1 cellular context compared by ENCODE assay signal in the genomic region with DNA sequence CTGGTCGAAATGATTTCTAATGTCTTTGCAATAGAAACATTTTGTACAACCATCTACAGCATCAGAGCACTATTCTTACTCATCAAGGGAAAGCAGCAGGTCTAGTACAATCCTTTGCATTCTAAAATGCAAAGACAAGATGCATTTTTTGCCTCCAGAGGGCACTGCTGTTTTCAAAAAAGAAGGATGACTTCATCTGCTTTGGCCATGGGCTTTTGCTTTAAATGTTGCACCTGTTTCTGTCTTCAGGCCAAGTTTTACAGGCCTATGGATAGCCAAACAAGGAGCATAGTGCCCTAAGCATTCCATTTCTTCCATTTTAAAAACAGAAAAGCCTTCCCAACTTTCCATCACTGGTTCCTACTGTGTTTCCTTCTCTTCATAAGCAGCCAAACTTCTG.
TF ChIP-seq lines count a peak whose summit lies in the region.

No MANE protein-coding gene starts in this region.

TF ChIP-seq in GM12878, 131 proteins besides CTCF, POLR2A, EP300 and RAD21 (continued from another document and continues in another):
- no peak for TF ChIP-seq SPI1 (IDR thresholded peaks at IDR 0.05; ENCODE audit: borderline replicate concordance, insufficient read depth, low read depth, low read length)
- TF ChIP-seq NRF1 (conservative IDR thresholded peaks at IDR 0.05; ENCODE audit: low read depth, low read length), result no peak
- TF ChIP-seq KDM1A (IDR thresholded peaks at IDR 0.05; ENCODE audit: borderline replicate concordance), result no peak
- TF ChIP-seq FOXM1 (IDR thresholded peaks at IDR 0.05; ENCODE audit: low read depth, low read length), result 0 out of 2 replicates have a peak, but pooled peaks have one; percentile 41
- TF ChIP-seq ESRRA (IDR thresholded peaks at IDR 0.05; ENCODE audit: low read length), result no peak
- no peak for TF ChIP-seq DPF2 (IDR thresholded peaks at IDR 0.05)
- TF ChIP-seq CBX5 (IDR thresholded peaks at IDR 0.05; ENCODE audit: low read depth), result no peak
- TF ChIP-seq CEBPZ (IDR thresholded peaks at IDR 0.05; ENCODE audit: low read depth, low read length), result no peak
- TF ChIP-seq TCF12 (IDR thresholded peaks at IDR 0.05; ENCODE audit: low read depth, low read length), result 0 out of 2 replicates have a peak, but pooled peaks have one; percentile 34
- no peak for TF ChIP-seq SIX5 (IDR thresholded peaks at IDR 0.05; ENCODE audit: low read depth, low read length, severe bottlenecking)
- no peak for TF ChIP-seq SREBF1 (IDR thresholded peaks at IDR 0.05; ENCODE audit: low read length)
- peak; percentile 60; the same call in 1 of the 2 replicates for TF ChIP-seq ZNF687 (IDR thresholded peaks at IDR 0.05)
- TF ChIP-seq IRF4 (IDR thresholded peaks at IDR 0.05; ENCODE audit: low read depth, low read length), result 0 out of 2 replicates have a peak, but pooled peaks have one; percentile 42
- no peak for TF ChIP-seq ZNF24 (IDR thresholded peaks at IDR 0.05)
- no peak for TF ChIP-seq ELK1 (IDR thresholded peaks at IDR 0.05; ENCODE audit: low read depth, low read length)
- no peak for TF ChIP-seq MEF2B (IDR thresholded peaks at IDR 0.05; ENCODE audit: partially characterized antibody, poor library complexity, severe bottlenecking)
- TF ChIP-seq HDAC6 (IDR thresholded peaks at IDR 0.05; ENCODE audit: unreplicated experiment), result no peak
- TF ChIP-seq EED (IDR thresholded peaks at IDR 0.05; ENCODE audit: low read depth), result no peak; the same call in 1 of the 2 replicates
- no peak for TF ChIP-seq TAF1 (IDR thresholded peaks at IDR 0.05; ENCODE audit: borderline replicate concordance, low read depth, low read length)
- no peak for TF ChIP-seq RFX5 (IDR thresholded peaks at IDR 0.05; ENCODE audit: low read depth, low read length)
- TF ChIP-seq BHLHE40 (IDR thresholded peaks at IDR 0.05; ENCODE audit: borderline replicate concordance in 1 of 2, low read depth in 2 of 2, low read length in 1 of 2), result no peak
- no peak for TF ChIP-seq MLLT1 (IDR thresholded peaks at IDR 0.05)
- no peak for TF ChIP-seq CHD4 (IDR thresholded peaks at IDR 0.05)
- TF ChIP-seq RUNX3 (IDR thresholded peaks at IDR 0.05; ENCODE audit: low read length), result no peak
- TF ChIP-seq HSF1 (IDR thresholded peaks at IDR 0.05; ENCODE audit: low read depth, low read length), result no peak
- peak; percentile 48; the same call in 1 of the 2 replicates for TF ChIP-seq SIN3A (IDR thresholded peaks at IDR 0.05; ENCODE audit: low read depth, low read length)
- TF ChIP-seq LARP7 (IDR thresholded peaks at IDR 0.05), result no peak
- no peak for TF ChIP-seq RCOR1 (conservative IDR thresholded peaks at IDR 0.05; ENCODE audit: low read depth, low read length)
- TF ChIP-seq NFYA (IDR thresholded peaks at IDR 0.05; ENCODE audit: borderline replicate concordance, low read depth, low read length), result no peak
- TF ChIP-seq CEBPB (IDR thresholded peaks at IDR 0.05; ENCODE audit: borderline replicate concordance in 1 of 2, low read depth in 2 of 2, low read length in 2 of 2), result no peak
- TF ChIP-seq POLR2AphosphoS5 (IDR thresholded peaks at IDR 0.05; ENCODE audit: low read length), result no peak
- no peak for TF ChIP-seq CHD2 (IDR thresholded peaks at IDR 0.05; ENCODE audit: borderline replicate concordance, low read depth, low read length)
- no peak for TF ChIP-seq RELA (IDR thresholded peaks at IDR 0.05; ENCODE audit: borderline replicate concordance, partially characterized antibody)
- no peak for TF ChIP-seq NFXL1 (IDR thresholded peaks at IDR 0.05; ENCODE audit: borderline replicate concordance)
- TF ChIP-seq ZZZ3 (IDR thresholded peaks at IDR 0.05; ENCODE audit: control insufficient read depth, insufficient read length, low read depth), result no peak
- no peak for TF ChIP-seq PKNOX1 (IDR thresholded peaks at IDR 0.05)
- no peak for TF ChIP-seq NR2C1 (IDR thresholded peaks at IDR 0.05)
- TF ChIP-seq FOXK2 (IDR thresholded peaks at IDR 0.05), result no peak
- TF ChIP-seq KAT2A (conservative IDR thresholded peaks at IDR 0.05; ENCODE audit: control insufficient read depth, low read depth, low read length), result no peak
- TF ChIP-seq SMARCA5 (IDR thresholded peaks at IDR 0.05), result no peak
- no peak for TF ChIP-seq MEF2A (IDR thresholded peaks at IDR 0.05; ENCODE audit: insufficient read depth, low read depth, low read length)
- TF ChIP-seq YBX1 (IDR thresholded peaks at IDR 0.05), result no peak
- TF ChIP-seq IKZF1 (conservative IDR thresholded peaks at IDR 0.05), result peak; percentile 47; the same call in 1 of the 2 replicates
- TF ChIP-seq ZBED1 (IDR thresholded peaks at IDR 0.05; ENCODE audit: borderline replicate concordance), result no peak
- TF ChIP-seq SUZ12 (IDR thresholded peaks at IDR 0.05; ENCODE audit: unreplicated experiment), result no peak
- no peak for TF ChIP-seq MYB (IDR thresholded peaks at IDR 0.05; ENCODE audit: borderline replicate concordance, low read depth, low read length)
- TF ChIP-seq, protein P1, sequence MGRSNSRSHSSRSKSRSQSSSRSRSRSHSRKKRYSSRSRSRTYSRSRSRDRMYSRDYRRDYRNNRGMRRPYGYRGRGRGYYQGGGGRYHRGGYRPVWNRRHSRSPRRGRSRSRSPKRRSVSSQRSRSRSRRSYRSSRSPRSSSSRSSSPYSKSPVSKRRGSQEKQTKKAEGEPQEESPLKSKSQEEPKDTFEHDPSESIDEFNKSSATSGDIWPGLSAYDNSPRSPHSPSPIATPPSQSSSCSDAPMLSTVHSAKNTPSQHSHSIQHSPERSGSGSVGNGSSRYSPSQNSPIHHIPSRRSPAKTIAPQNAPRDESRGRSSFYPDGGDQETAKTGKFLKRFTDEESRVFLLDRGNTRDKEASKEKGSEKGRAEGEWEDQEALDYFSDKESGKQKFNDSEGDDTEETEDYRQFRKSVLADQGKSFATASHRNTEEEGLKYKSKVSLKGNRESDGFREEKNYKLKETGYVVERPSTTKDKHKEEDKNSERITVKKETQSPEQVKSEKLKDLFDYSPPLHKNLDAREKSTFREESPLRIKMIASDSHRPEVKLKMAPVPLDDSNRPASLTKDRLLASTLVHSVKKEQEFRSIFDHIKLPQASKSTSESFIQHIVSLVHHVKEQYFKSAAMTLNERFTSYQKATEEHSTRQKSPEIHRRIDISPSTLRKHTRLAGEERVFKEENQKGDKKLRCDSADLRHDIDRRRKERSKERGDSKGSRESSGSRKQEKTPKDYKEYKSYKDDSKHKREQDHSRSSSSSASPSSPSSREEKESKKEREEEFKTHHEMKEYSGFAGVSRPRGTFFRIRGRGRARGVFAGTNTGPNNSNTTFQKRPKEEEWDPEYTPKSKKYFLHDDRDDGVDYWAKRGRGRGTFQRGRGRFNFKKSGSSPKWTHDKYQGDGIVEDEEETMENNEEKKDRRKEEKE (IDR thresholded peaks at IDR 0.05), result no peak
- no peak for TF ChIP-seq CHD1 (IDR thresholded peaks at IDR 0.05; ENCODE audit: low read depth, low read length)
